26 cellular contexts compared by ENCODE assay signal in genomic region chr3:73291541-73291940, GRCh38.
DNase-seq lines count a peak whose midpoint lies in the region; ATAC-seq and FAIRE-seq lines count a peak whose summit lies in the region.
"Had no signal": no experiment of that assay in that cellular context is flagged by ENCODE, and none has a peak within 500 bp of the region (broad histone marks: within the 10 kb centered on the region; RNA-seq: fewer than 3 reads in every experiment).

No MANE protein-coding gene starts in this region.

- H2AK5ac ChIP-seq in neuronal stem cell (ENCODE audit: low read depth, low read length) = no peak overlapping the region

- no peak for FAIRE-seq in small intestine (lab: Jason Lieb, UNC)
- FAIRE-seq: GM19239, HTR-8/SVneo, K562 had no signal

- no peaks in the 10 kb centered on the region for H3K79me1 ChIP-seq in neuronal stem cell (ENCODE audit: low read depth, low read length)

- no peak overlapping the region for H3K23ac ChIP-seq in neuronal stem cell (ENCODE audit: low read depth, low read length, poor library complexity)

- no peak overlapping the region for H2AFZ ChIP-seq in neuronal stem cell (ENCODE audit: low read length)

- H3K27ac ChIP-seq in neuronal stem cell (replicated peaks; ENCODE audit: low read length) (no peak overlapping the region), small intestine (ENCODE audit: low read depth in 1 of 2, low read length in 1 of 2) (no peak overlapping the region)
- H3K27ac ChIP-seq: 22Rv1, C4-2B, Peyer's patch had no signal

- peak overlapping the region; percentile 1 for H2BK12ac ChIP-seq in neuronal stem cell (ENCODE audit: low read length)

- no peak overlapping the region for H4K91ac ChIP-seq in neuronal stem cell (ENCODE audit: low read depth, low read length, poor library complexity)

- H3K27me3 ChIP-seq in neuronal stem cell (ENCODE audit: control insufficient read depth in 3 of 3, insufficient read depth in 3 of 3, low read depth in 1 of 3, low read length in 3 of 3) (peaks cover 0 to 4% (median 0%) of the 10 kb centered on the region in 3 experiments), small intestine (ENCODE audit: control insufficient read depth in 2 of 2, insufficient read depth in 2 of 2, low read length in 2 of 2) (no peaks in the 10 kb centered on the region)
- H3K27me3 ChIP-seq: Peyer's patch had no signal

- DNase-seq in NCI-H1417 (lab: John Stamatoyannopoulos, UW) = peak in 2 of 3 experiments; percentile 2 to 45
- no peak for DNase-seq in NCI-H1417 treated with DMSO at 0.1 percent for 48 hours (lab: John Stamatoyannopoulos, UW)
- peak; percentile 50 for DNase-seq in NCI-H1092 treated with DMSO at 0.1 percent for 48 hours (lab: John Stamatoyannopoulos, UW)
- peak; percentile 89 for DNase-seq in NCI-H69 (lab: John Stamatoyannopoulos, UW)
- no peak for DNase-seq in neuronal stem cell (ENCODE audit: low spot score)
- DNase-seq in small intestine = no peak
- no peak for DNase-seq in activated gamma-delta T cell (lab: John Stamatoyannopoulos, UW)
- DNase-seq: Calu3; CD8-positive, alpha-beta memory T cell; DMS153; DND-41; Kasumi-1; NCI-H1436; NCI-H187; NCI-H2081 treated with DMSO at 0.1 percent for 48 hours; NCI-H226; Peyer's patch; SHP77 treated with DMSO at 0.1 percent for 48 hours; T-helper 1 cell had no signal

- H2BK15ac ChIP-seq in neuronal stem cell (ENCODE audit: low read length) = no peak overlapping the region

- no peak overlapping the region for H4K8ac ChIP-seq in neuronal stem cell (ENCODE audit: low read depth, low read length)

- H3K4me1 ChIP-seq in neuronal stem cell (ENCODE audit: control insufficient read depth in 2 of 2, insufficient read depth in 1 of 2, low read depth in 1 of 2, low read length in 2 of 2) = peaks cover 0 to 5% of the 10 kb centered on the region in 2 donors
- H3K4me1 ChIP-seq in small intestine (ENCODE audit: control insufficient read depth in 2 of 2, insufficient read depth in 1 of 2, low read depth in 1 of 2, low read length in 1 of 2) = no peaks in the 10 kb centered on the region
- H3K4me1 ChIP-seq: Peyer's patch had no signal

- no peak overlapping the region for H3K4ac ChIP-seq in neuronal stem cell (ENCODE audit: low read length)

- H3K9ac ChIP-seq in neuronal stem cell (ENCODE audit: low read depth, low read length, poor library complexity) = no peak overlapping the region

- WGBS in neuronal stem cell (ENCODE audit: extremely low coverage in 2 of 2, insufficient read length in 2 of 2, insufficient replicate concordance in 1 of 2), 2 donors = no CpG with 5 or more reads among the region's 7 CpGs
- WGBS in small intestine, 3 donors = 79 to 84% (median 82%) methylated on average over 7 of the region's 7 CpGs

- H3K4me3 ChIP-seq in neuronal stem cell (ENCODE audit: low read length in 2 of 2) (no peak overlapping the region), small intestine (ENCODE audit: low read depth in 1 of 2, low read length in 2 of 2) (no peak overlapping the region)
- H3K4me3 ChIP-seq: K562, Peyer's patch had no signal

- no peak overlapping the region for H2BK120ac ChIP-seq in neuronal stem cell (ENCODE audit: low read depth, low read length)

- no peak overlapping the region for H3K18ac ChIP-seq in neuronal stem cell (ENCODE audit: low read length)

- no peak overlapping the region for H3K14ac ChIP-seq in neuronal stem cell (ENCODE audit: low read length)

- H3K9me3 ChIP-seq in neuronal stem cell (replicated peaks in 1 of 2; ENCODE audit: control insufficient read depth in 2 of 2, insufficient read depth in 1 of 2, low read depth in 1 of 2, low read length in 2 of 2) (no peaks in the 10 kb centered on the region), small intestine (ENCODE audit: control insufficient read depth, low read depth) (no peaks in the 10 kb centered on the region)
- H3K9me3 ChIP-seq: Peyer's patch had no signal

- H3K36me3 ChIP-seq in neuronal stem cell (replicated peaks in 1 of 2; ENCODE audit: control insufficient read depth in 2 of 2, insufficient read depth in 2 of 2, low read length in 2 of 2) (no peaks in the 10 kb centered on the region), small intestine (ENCODE audit: control insufficient read depth in 2 of 2, insufficient read depth in 2 of 2, low read length in 2 of 2) (no peaks in the 10 kb centered on the region)
- H3K36me3 ChIP-seq: Peyer's patch had no signal

- no peak overlapping the region for H3K4me2 ChIP-seq in neuronal stem cell (ENCODE audit: insufficient read depth, low read length, poor library complexity, severe bottlenecking)

- no peak overlapping the region for H2BK5ac ChIP-seq in neuronal stem cell (ENCODE audit: low read length)

- ATAC-seq in HG03354 (IDR thresholded peaks at IDR 0.05; ENCODE audit: poor library complexity, severe bottlenecking, unreplicated experiment) = no peak
- ATAC-seq: HCT116, K562 had no signal

Comparison
In these comparisons a context has a peak if more than half of its experiments do, and no peak if none do; other contexts are left out.
1. DNase-seq: peak in NCI-H1417 (2 of 3), NCI-H1092 treated with DMSO at 0.1 percent for 48 hours (single experiment) and NCI-H69 (single experiment); none in NCI-H1417 treated with DMSO at 0.1 percent for 48 hours (single experiment), neuronal stem cell (single experiment), small intestine (single experiment) and activated gamma-delta T cell (single experiment).